In the genomic region with DNA sequence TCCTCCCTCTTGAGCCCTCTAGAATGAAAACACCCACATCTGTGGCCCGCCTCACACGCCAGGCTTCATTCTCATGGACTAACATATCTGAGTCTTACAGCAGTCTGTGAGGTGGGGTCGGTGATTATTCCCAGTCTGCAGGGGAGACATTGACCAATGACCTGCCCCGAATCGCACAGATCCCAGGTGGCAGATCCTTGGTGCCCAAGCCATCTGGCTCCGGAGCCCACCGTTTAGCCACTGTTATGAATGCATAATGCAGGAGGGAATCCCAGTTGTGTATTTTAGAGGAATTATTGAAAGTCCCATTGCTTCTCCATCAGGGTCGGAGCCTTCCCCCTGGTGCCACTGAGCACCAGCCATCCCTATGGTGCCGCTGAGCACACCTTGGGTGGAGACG, we compare ENCODE assay signal across 9 cellular contexts. TPM values are rescaled to one million over a fixed set of nuclear protein-coding genes. Genes with fewer than 3 reads are reported as not detected.
"Had no signal": no experiment of that assay in that cellular context is flagged by ENCODE, and none has a peak within 500 bp of the region (broad histone marks: within the 10 kb centered on the region; RNA-seq: fewer than 3 reads in every experiment).

No MANE protein-coding gene starts in this region.

- H3K4me1 Mint-ChIP-seq: GM23338 had no signal

- FAIRE-seq: H1, H54, HTR-8/SVneo, K562 had no signal

- DNase-seq: H9, HCEC 1CT, IMR-90 had no signal

- H3K27ac Mint-ChIP-seq: GM23338 had no signal

- H3K4me3 Mint-ChIP-seq: GM23338, H9 had no signal

- H3K4me3 ChIP-seq: GM23338, K562 had no signal

RNA-seq across cellular contexts. Expression of a gene that starts 47.4 kb away (rescaled TPM):
- total RNA-seq: GM23338, H1, H9, HT-29, IMR-90 had no signal
- polyA plus RNA-seq: GM23338, H1, IMR-90 had no signal
